Comparison of ENCODE assay signal across 15 cellular contexts in genomic region chr3:62144482-62144881, GRCh38.
DNase-seq lines count a peak whose midpoint lies in the region; ATAC-seq and TF ChIP-seq lines count a peak whose summit lies in the region.
"Had no signal": no experiment of that assay in that cellular context is flagged by ENCODE, and none has a peak within 500 bp of the region (broad histone marks: within the 10 kb centered on the region; RNA-seq: fewer than 3 reads in every experiment).

No MANE protein-coding gene starts in this region.

- H4K91ac ChIP-seq in H9 (ENCODE audit: insufficient read length, low read depth, low read length), result no peak overlapping the region

- H3K23ac ChIP-seq in H9 (ENCODE audit: insufficient read length, low read depth, low read length), result no peak overlapping the region

- no peaks in the 10 kb centered on the region for H3K9me3 Mint-ChIP-seq in H9

- H3K9me3 ChIP-seq in heart right ventricle (no peaks in the 10 kb centered on the region), OCI-LY3 (ENCODE audit: insufficient read depth, low read length) (no peaks in the 10 kb centered on the region), tibial artery (no peaks in the 10 kb centered on the region), H9 (ENCODE audit: control insufficient read depth, low read depth, low read length) (no peaks in the 10 kb centered on the region)

- intact Hi-C loops in heart right ventricle (cut with DNase I), result loop anchor here in 1 of 10 donors (5.0 kb wide), 1 partner anchor 43 kb away; no protein-coding TSS in a partner anchor
- intact Hi-C loops in Right ventricle myocardium superior (cut with DNase I), result no loop called here
- intact Hi-C loops in tibial artery (cut with DNase I; ENCODE audit: low total_unique reads), result no loop called here

- no peak for DNase-seq in heart right ventricle
- no peak for DNase-seq in Right ventricle myocardium superior
- DNase-seq in glomerular endothelial cell (ENCODE audit: extremely low read depth, low read depth, low spot score), result peak; percentile 64
- no peak for DNase-seq in tibial artery
- no peak for DNase-seq in H9
- DNase-seq: NCI-H1048, NCI-H1417 treated with DMSO at 0.1 percent for 48 hours, NCI-H187, NCI-H446, NCI-H526 treated with DMSO at 0.1 percent for 48 hours, SIG-M5 had no signal

- TF ChIP-seq CTCF in heart right ventricle (IDR thresholded peaks at IDR 0.05), result no peak
- TF ChIP-seq CTCF in OCI-LY3 (IDR thresholded peaks at IDR 0.05; ENCODE audit: low read depth, low read length), result no peak
- TF ChIP-seq CTCF in tibial artery (IDR thresholded peaks at IDR 0.05), result no peak
- no peak for TF ChIP-seq CTCF in H9 (conservative IDR thresholded peaks at IDR 0.05)

- H2BK20ac ChIP-seq in H9 (ENCODE audit: low read depth, low read length, poor library complexity, severe bottlenecking), result no peak overlapping the region

- no peak overlapping the region for H2BK5ac ChIP-seq in H9 (ENCODE audit: insufficient read length, low read length)

- no peak overlapping the region for H3K56ac ChIP-seq in H9 (ENCODE audit: insufficient read length, low read depth, low read length)

- H2BK120ac ChIP-seq in H9 (ENCODE audit: low read depth, low read length, poor library complexity, severe bottlenecking), result no peak overlapping the region

- no peaks in the 10 kb centered on the region for H4K20me1 ChIP-seq in OCI-LY3 (ENCODE audit: insufficient read depth, low read length)
- H4K20me1 ChIP-seq in H9 (ENCODE audit: control insufficient read depth, insufficient read depth, insufficient read length), result no peaks in the 10 kb centered on the region

- H3K4me3 Mint-ChIP-seq in H9, result no peak overlapping the region
- H3K4me3 Mint-ChIP-seq: CD14-positive monocyte had no signal

- H3K14ac ChIP-seq in H9 (ENCODE audit: insufficient read depth, low read length), result no peak overlapping the region

- no peak overlapping the region for H4K8ac ChIP-seq in H9 (replicated peaks; ENCODE audit: insufficient read length, low read depth, low read length)

- H3K9ac ChIP-seq in OCI-LY3 (ENCODE audit: low read length) (no peak overlapping the region), H9 (ENCODE audit: extremely low read depth, insufficient read length, low read length) (no peak overlapping the region)

- H3K79me2 ChIP-seq in OCI-LY3 (ENCODE audit: low read length) (no peaks in the 10 kb centered on the region), H9 (ENCODE audit: insufficient read depth, low read length) (0 out of 2 replicates have a peak, but pooled peaks cover 3% of the 10 kb centered on the region)

- no peak overlapping the region for H3T11ph ChIP-seq in H9 (ENCODE audit: low read length)

- H2AK5ac ChIP-seq in H9 (ENCODE audit: insufficient read length, low read length), result no peak overlapping the region

- peak in 6 of 8 donors; percentile 28 to 84 (median 74) for ATAC-seq in heart right ventricle
- ATAC-seq in Right ventricle myocardium superior (ENCODE audit: poor library complexity), result no peak
- ATAC-seq in HG02763 (IDR thresholded peaks at IDR 0.05; ENCODE audit: unreplicated experiment), result no peak
- ATAC-seq: SK-N-SH treated with all-trans-retinoic acid at 6 μM for 48 hours had no signal

- H3K4me3 ChIP-seq in heart right ventricle (no peak overlapping the region), OCI-LY3 (ENCODE audit: low read length) (no peak overlapping the region), tibial artery (no peak overlapping the region)

- H3K36me3 ChIP-seq in heart right ventricle, result peaks cover 0 to 10% (median 0%) of the 10 kb centered on the region in 9 donors
- H3K36me3 ChIP-seq in OCI-LY3 (replicated peaks; ENCODE audit: low read depth, low read length), result no peaks in the 10 kb centered on the region
- no peaks in the 10 kb centered on the region for H3K36me3 ChIP-seq in tibial artery

- peaks cover 6 to 13% (median 7%) of the 10 kb centered on the region in 3 experiments; a peak in 5 of 7 replicates for H3K36me3 Mint-ChIP-seq in H9 (ENCODE audit: insufficient read depth in 1 of 3, low read depth in 3 of 3)
- H3K36me3 Mint-ChIP-seq: CD14-positive monocyte had no signal

- H3K27ac Mint-ChIP-seq in H9, result no peak overlapping the region
- H3K27ac Mint-ChIP-seq: CD14-positive monocyte had no signal

- H3K79me1 ChIP-seq in H9 (ENCODE audit: insufficient read depth, low read depth, low read length, poor library complexity, severe bottlenecking), result no peaks in the 10 kb centered on the region

- no peaks in the 10 kb centered on the region for H3K27me3 Mint-ChIP-seq in H9 (ENCODE audit: low read depth)

- H3K4me1 ChIP-seq in heart right ventricle (peaks cover 0 to 52% (median 17%) of the 10 kb centered on the region in 9 donors), OCI-LY3 (ENCODE audit: low read length) (peaks cover 12% of the 10 kb centered on the region), tibial artery (peaks cover 4 to 58% (median 11%) of the 10 kb centered on the region in 4 donors), H9 (ENCODE audit: insufficient read depth, low read length) (peaks cover 2% of the 10 kb centered on the region; the same call in 1 of the 2 replicates)

- no peak overlapping the region for H3K4ac ChIP-seq in H9 (ENCODE audit: low read depth, low read length)

- peak overlapping the region in 6 of 10 donors; percentile 41 to 79 (median 68) for H3K27ac ChIP-seq in heart right ventricle
- H3K27ac ChIP-seq in OCI-LY3 (ENCODE audit: low read length), result no peak overlapping the region
- peak overlapping the region; percentile 55 to 78 for H3K27ac ChIP-seq in tibial artery
- no peak overlapping the region for H3K27ac ChIP-seq in H9 (ENCODE audit: insufficient read length, low read depth, low read length)

- no peak overlapping the region for H3K18ac ChIP-seq in H9 (ENCODE audit: insufficient read length, low read depth, low read length)

- H3K23me2 ChIP-seq in H9 (ENCODE audit: insufficient read length, low read depth, low read length, poor library complexity, severe bottlenecking), result no peaks in the 10 kb centered on the region

- peaks cover 17 to 19% of the 10 kb centered on the region in 2 experiments for H3K4me1 Mint-ChIP-seq in H9

- H4K5ac ChIP-seq in H9 (ENCODE audit: insufficient read length, low read depth, low read length), result no peak overlapping the region

- no peaks in the 10 kb centered on the region for H3K27me3 ChIP-seq in heart right ventricle
- no peaks in the 10 kb centered on the region for H3K27me3 ChIP-seq in OCI-LY3 (ENCODE audit: low read depth, low read length)
- H3K27me3 ChIP-seq in tibial artery, result no peaks in the 10 kb centered on the region
- H3K27me3 ChIP-seq in H9 (ENCODE audit: insufficient read depth, low read length), result no peaks in the 10 kb centered on the region

- no peak overlapping the region for H2BK12ac ChIP-seq in H9 (ENCODE audit: insufficient read length, low read depth, low read length)

- H2AFZ ChIP-seq in OCI-LY3 (ENCODE audit: low read depth, low read length) (no peak overlapping the region), H9 (ENCODE audit: low read length) (no peak overlapping the region)

- WGBS in heart right ventricle, 2 donors, result 51 to 64% methylated on average over 4 of the region's 4 CpGs
- WGBS in H9 (ENCODE audit: extremely low coverage, insufficient read length, low lambda C conversion rate), result no CpG with 5 or more reads among the region's 4 CpGs

- H2BK15ac ChIP-seq in H9 (ENCODE audit: low read depth, low read length), result no peak overlapping the region

- H3K4me2 ChIP-seq in OCI-LY3 (ENCODE audit: low read length), result peak overlapping the region; percentile 47
- H3K4me2 ChIP-seq in H9 (ENCODE audit: insufficient read depth, insufficient read length, low read length), result no peak overlapping the region

Comparison
In these comparisons a context has a peak if more than half of its experiments do, and no peak if none do; other contexts are left out.
1. ATAC-seq: peak in heart right ventricle (6 of 8); none in Right ventricle myocardium superior (single experiment) and HG02763 (single experiment).
2. H3K27ac ChIP-seq: peak in heart right ventricle (6 of 10) and tibial artery (2 of 2); none in OCI-LY3 (single experiment) and H9 (single experiment).